ENCODE assay signal across 1 cellular context in genomic region chr2:38603402-38604265, GRCh38.
A peak's percentile ranks its signal among the peaks of the same experiment; 100 is the strongest.
TF ChIP-seq lines count a peak whose summit lies in the region.

No MANE protein-coding gene starts in this region.

TF ChIP-seq in HepG2, 621 proteins besides CTCF, POLR2A, EP300 and RAD21 (continued from another document and continues in another):
- TF ChIP-seq, protein P1, sequence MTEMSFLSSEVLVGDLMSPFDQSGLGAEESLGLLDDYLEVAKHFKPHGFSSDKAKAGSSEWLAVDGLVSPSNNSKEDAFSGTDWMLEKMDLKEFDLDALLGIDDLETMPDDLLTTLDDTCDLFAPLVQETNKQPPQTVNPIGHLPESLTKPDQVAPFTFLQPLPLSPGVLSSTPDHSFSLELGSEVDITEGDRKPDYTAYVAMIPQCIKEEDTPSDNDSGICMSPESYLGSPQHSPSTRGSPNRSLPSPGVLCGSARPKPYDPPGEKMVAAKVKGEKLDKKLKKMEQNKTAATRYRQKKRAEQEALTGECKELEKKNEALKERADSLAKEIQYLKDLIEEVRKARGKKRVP (CRISPR knock-in tag; IDR thresholded peaks at IDR 0.05), result peak in 1 of 2 experiments; percentile 20; a peak in 2 of 4 replicates
- no peak for TF ChIP-seq ZMYM2 (CRISPR knock-in tag; IDR thresholded peaks at IDR 0.05)
- no peak; the same call in 1 of the 2 replicates for TF ChIP-seq RNF2 (conservative IDR thresholded peaks at IDR 0.05; ENCODE audit: low read depth)
- no peak for TF ChIP-seq NKX3-1 (CRISPR knock-in tag; IDR thresholded peaks at IDR 0.05)
- peak; percentile 63 for TF ChIP-seq TEAD3 (CRISPR knock-in tag; optimal IDR thresholded peaks at IDR 0.05; ENCODE audit: borderline replicate concordance)
- TF ChIP-seq, protein P2, sequence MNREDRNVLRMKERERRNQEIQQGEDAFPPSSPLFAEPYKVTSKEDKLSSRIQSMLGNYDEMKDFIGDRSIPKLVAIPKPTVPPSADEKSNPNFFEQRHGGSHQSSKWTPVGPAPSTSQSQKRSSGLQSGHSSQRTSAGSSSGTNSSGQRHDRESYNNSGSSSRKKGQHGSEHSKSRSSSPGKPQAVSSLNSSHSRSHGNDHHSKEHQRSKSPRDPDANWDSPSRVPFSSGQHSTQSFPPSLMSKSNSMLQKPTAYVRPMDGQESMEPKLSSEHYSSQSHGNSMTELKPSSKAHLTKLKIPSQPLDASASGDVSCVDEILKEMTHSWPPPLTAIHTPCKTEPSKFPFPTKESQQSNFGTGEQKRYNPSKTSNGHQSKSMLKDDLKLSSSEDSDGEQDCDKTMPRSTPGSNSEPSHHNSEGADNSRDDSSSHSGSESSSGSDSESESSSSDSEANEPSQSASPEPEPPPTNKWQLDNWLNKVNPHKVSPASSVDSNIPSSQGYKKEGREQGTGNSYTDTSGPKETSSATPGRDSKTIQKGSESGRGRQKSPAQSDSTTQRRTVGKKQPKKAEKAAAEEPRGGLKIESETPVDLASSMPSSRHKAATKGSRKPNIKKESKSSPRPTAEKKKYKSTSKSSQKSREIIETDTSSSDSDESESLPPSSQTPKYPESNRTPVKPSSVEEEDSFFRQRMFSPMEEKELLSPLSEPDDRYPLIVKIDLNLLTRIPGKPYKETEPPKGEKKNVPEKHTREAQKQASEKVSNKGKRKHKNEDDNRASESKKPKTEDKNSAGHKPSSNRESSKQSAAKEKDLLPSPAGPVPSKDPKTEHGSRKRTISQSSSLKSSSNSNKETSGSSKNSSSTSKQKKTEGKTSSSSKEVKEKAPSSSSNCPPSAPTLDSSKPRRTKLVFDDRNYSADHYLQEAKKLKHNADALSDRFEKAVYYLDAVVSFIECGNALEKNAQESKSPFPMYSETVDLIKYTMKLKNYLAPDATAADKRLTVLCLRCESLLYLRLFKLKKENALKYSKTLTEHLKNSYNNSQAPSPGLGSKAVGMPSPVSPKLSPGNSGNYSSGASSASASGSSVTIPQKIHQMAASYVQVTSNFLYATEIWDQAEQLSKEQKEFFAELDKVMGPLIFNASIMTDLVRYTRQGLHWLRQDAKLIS (CRISPR knock-in tag; IDR thresholded peaks at IDR 0.05), result peak; percentile 53; the same call in 1 of the 2 replicates
- peak; percentile 66 for TF ChIP-seq FOXA3 (CRISPR knock-in tag; IDR thresholded peaks at IDR 0.05)
- no peak for TF ChIP-seq SOX13 (IDR thresholded peaks at IDR 0.05)
- peak in 1 of 2 experiments; percentile 55; a peak in 1 of 4 replicates for TF ChIP-seq SOX13 (CRISPR knock-in tag; conservative IDR thresholded peaks at IDR 0.05 in 1 of 2, IDR thresholded peaks at IDR 0.05 in 1 of 2)
- peak; percentile 64; the same call in 1 of the 2 replicates for TF ChIP-seq PITX1 (CRISPR knock-in tag; IDR thresholded peaks at IDR 0.05)
- TF ChIP-seq ZNF772 (CRISPR knock-in tag; IDR thresholded peaks at IDR 0.05), result no peak
- TF ChIP-seq, protein P3, sequence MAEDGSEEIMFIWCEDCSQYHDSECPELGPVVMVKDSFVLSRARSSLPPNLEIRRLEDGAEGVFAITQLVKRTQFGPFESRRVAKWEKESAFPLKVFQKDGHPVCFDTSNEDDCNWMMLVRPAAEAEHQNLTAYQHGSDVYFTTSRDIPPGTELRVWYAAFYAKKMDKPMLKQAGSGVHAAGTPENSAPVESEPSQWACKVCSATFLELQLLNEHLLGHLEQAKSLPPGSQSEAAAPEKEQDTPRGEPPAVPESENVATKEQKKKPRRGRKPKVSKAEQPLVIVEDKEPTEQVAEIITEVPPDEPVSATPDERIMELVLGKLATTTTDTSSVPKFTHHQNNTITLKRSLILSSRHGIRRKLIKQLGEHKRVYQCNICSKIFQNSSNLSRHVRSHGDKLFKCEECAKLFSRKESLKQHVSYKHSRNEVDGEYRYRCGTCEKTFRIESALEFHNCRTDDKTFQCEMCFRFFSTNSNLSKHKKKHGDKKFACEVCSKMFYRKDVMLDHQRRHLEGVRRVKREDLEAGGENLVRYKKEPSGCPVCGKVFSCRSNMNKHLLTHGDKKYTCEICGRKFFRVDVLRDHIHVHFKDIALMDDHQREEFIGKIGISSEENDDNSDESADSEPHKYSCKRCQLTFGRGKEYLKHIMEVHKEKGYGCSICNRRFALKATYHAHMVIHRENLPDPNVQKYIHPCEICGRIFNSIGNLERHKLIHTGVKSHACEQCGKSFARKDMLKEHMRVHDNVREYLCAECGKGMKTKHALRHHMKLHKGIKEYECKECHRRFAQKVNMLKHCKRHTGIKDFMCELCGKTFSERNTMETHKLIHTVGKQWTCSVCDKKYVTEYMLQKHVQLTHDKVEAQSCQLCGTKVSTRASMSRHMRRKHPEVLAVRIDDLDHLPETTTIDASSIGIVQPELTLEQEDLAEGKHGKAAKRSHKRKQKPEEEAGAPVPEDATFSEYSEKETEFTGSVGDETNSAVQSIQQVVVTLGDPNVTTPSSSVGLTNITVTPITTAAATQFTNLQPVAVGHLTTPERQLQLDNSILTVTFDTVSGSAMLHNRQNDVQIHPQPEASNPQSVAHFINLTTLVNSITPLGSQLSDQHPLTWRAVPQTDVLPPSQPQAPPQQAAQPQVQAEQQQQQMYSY (CRISPR knock-in tag; IDR thresholded peaks at IDR 0.05), result no peak
- no peak; the same call in 1 of the 2 replicates for TF ChIP-seq ZC3H13 (CRISPR knock-in tag; IDR thresholded peaks at IDR 0.05)
- TF ChIP-seq FOXP4 (CRISPR knock-in tag; IDR thresholded peaks at IDR 0.05), result peak; percentile 19; the same call in 1 of the 2 replicates
- TF ChIP-seq BORCS8-MEF2B (CRISPR knock-in tag; IDR thresholded peaks at IDR 0.05), result peak; percentile 32; the same call in 1 of the 2 replicates
- TF ChIP-seq, protein P4, sequence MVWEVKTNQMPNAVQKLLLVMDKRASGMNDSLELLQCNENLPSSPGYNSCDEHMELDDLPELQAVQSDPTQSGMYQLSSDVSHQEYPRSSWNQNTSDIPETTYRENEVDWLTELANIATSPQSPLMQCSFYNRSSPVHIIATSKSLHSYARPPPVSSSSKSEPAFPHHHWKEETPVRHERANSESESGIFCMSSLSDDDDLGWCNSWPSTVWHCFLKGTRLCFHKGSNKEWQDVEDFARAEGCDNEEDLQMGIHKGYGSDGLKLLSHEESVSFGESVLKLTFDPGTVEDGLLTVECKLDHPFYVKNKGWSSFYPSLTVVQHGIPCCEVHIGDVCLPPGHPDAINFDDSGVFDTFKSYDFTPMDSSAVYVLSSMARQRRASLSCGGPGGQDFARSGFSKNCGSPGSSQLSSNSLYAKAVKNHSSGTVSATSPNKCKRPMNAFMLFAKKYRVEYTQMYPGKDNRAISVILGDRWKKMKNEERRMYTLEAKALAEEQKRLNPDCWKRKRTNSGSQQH (CRISPR knock-in tag; IDR thresholded peaks at IDR 0.05; ENCODE audit: low read depth), result 0 out of 2 replicates have a peak, but pooled peaks have one; percentile 61
- TF ChIP-seq GMEB2 (CRISPR knock-in tag; IDR thresholded peaks at IDR 0.05; ENCODE audit: low read depth), result no peak; the same call in 1 of the 2 replicates
- peak; percentile 69 for TF ChIP-seq GATAD2A (CRISPR knock-in tag; IDR thresholded peaks at IDR 0.05)
- TF ChIP-seq, protein P5, sequence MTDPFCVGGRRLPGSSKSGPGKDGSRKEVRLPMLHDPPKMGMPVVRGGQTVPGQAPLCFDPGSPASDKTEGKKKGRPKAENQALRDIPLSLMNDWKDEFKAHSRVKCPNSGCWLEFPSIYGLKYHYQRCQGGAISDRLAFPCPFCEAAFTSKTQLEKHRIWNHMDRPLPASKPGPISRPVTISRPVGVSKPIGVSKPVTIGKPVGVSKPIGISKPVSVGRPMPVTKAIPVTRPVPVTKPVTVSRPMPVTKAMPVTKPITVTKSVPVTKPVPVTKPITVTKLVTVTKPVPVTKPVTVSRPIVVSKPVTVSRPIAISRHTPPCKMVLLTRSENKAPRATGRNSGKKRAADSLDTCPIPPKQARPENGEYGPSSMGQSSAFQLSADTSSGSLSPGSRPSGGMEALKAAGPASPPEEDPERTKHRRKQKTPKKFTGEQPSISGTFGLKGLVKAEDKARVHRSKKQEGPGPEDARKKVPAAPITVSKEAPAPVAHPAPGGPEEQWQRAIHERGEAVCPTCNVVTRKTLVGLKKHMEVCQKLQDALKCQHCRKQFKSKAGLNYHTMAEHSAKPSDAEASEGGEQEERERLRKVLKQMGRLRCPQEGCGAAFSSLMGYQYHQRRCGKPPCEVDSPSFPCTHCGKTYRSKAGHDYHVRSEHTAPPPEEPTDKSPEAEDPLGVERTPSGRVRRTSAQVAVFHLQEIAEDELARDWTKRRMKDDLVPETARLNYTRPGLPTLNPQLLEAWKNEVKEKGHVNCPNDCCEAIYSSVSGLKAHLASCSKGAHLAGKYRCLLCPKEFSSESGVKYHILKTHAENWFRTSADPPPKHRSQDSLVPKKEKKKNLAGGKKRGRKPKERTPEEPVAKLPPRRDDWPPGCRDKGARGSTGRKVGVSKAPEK (CRISPR knock-in tag; IDR thresholded peaks at IDR 0.05; ENCODE audit: borderline replicate concordance), result peak; percentile 73; the same call in 1 of the 2 replicates
- TF ChIP-seq, protein P6, sequence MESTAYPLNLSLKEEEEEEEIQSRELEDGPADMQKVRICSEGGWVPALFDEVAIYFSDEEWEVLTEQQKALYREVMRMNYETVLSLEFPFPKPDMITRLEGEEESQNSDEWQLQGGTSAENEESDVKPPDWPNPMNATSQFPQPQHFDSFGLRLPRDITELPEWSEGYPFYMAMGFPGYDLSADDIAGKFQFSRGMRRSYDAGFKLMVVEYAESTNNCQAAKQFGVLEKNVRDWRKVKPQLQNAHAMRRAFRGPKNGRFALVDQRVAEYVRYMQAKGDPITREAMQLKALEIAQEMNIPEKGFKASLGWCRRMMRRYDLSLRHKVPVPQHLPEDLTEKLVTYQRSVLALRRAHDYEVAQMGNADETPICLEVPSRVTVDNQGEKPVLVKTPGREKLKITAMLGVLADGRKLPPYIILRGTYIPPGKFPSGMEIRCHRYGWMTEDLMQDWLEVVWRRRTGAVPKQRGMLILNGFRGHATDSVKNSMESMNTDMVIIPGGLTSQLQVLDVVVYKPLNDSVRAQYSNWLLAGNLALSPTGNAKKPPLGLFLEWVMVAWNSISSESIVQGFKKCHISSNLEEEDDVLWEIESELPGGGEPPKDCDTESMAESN (CRISPR knock-in tag; conservative IDR thresholded peaks at IDR 0.05), result 0 out of 2 replicates have a peak, but pooled peaks have one; percentile 38
- 0 out of 2 replicates have a peak, but pooled peaks have one; percentile 11 for TF ChIP-seq ARHGAP35 (CRISPR knock-in tag; IDR thresholded peaks at IDR 0.05; ENCODE audit: borderline replicate concordance)
- no peak; the same call in 1 of the 2 replicates for TF ChIP-seq ZSCAN21 (CRISPR knock-in tag; IDR thresholded peaks at IDR 0.05; ENCODE audit: borderline replicate concordance)
- no peak for TF ChIP-seq ZNF672 (CRISPR knock-in tag; IDR thresholded peaks at IDR 0.05)
- TF ChIP-seq MYNN (CRISPR knock-in tag; IDR thresholded peaks at IDR 0.05; ENCODE audit: low read depth), result no peak
- peak; percentile 27; the same call in 1 of the 2 replicates for TF ChIP-seq ESRRA (CRISPR knock-in tag; IDR thresholded peaks at IDR 0.05; ENCODE audit: low read depth)
- TF ChIP-seq ATAD3A (CRISPR knock-in tag; IDR thresholded peaks at IDR 0.05), result no peak
- peak; percentile 29; the same call in 1 of the 2 replicates for TF ChIP-seq ZSCAN29 (CRISPR knock-in tag; conservative IDR thresholded peaks at IDR 0.05)
- TF ChIP-seq PTBP1 (IDR thresholded peaks at IDR 0.05; ENCODE audit: low read depth, low read length, poor library complexity, severe bottlenecking), result no peak
- 0 out of 2 replicates have a peak, but pooled peaks have one; percentile 42 for TF ChIP-seq SSRP1 (CRISPR knock-in tag; IDR thresholded peaks at IDR 0.05)
- TF ChIP-seq BHLHE40 (IDR thresholded peaks at IDR 0.05; ENCODE audit: low read length), result peak; percentile 44; the same call in 1 of the 2 replicates
- peak; percentile 77 for TF ChIP-seq ZFP91 (CRISPR knock-in tag; IDR thresholded peaks at IDR 0.05; ENCODE audit: borderline replicate concordance)
- no peak for TF ChIP-seq ZNF720 (CRISPR knock-in tag; IDR thresholded peaks at IDR 0.05)
- TF ChIP-seq PHF21A (CRISPR knock-in tag; IDR thresholded peaks at IDR 0.05), result peak; percentile 46; the same call in 1 of the 2 replicates
- no peak for TF ChIP-seq CHD2 (IDR thresholded peaks at IDR 0.05; ENCODE audit: low read depth, low read length)
